Comparison of ENCODE assay signal across 2 cellular contexts in the genomic region with DNA sequence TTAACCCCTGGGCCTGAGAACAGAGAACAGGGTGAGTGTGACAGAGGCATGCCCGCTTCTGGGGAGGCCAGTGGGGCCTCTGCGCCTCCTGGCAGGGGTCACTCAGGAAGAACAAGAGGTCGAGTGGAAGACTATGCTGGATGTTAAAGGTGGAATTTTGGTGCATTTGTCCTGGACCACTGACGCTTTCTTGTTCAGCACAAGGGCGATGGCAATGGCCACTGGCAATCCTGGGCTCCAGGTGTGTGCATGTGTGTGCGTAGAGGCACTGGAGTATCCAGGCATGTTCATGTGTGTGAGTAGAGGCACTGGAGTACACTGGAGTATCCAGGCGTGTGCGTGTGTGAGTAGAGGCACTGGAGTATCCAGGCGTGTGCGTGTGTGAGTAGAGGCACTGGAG.
A peak's percentile ranks its signal among the peaks of the same experiment; 100 is the strongest.
TF ChIP-seq lines count a peak whose summit lies in the region.

No MANE protein-coding gene starts in this region.

TF ChIP-seq in A549, 52 proteins besides CTCF, POLR2A, EP300 and RAD21:
- TF ChIP-seq NR3C1 (IDR thresholded peaks at IDR 0.05) = no peak
TF ChIP-seq in A549: peak in this region for 0.

TF ChIP-seq in HepG2, 621 proteins besides CTCF, POLR2A, EP300 and RAD21:
- TF ChIP-seq REST (IDR thresholded peaks at IDR 0.05; ENCODE audit: borderline replicate concordance in 1 of 2, low read depth in 1 of 2, low read length in 2 of 2) = no peak
- TF ChIP-seq KDM3A (CRISPR knock-in tag; IDR thresholded peaks at IDR 0.05; ENCODE audit: low read depth) = no peak
- no peak for TF ChIP-seq ARHGAP35 (CRISPR knock-in tag; IDR thresholded peaks at IDR 0.05; ENCODE audit: borderline replicate concordance)
- no peak for TF ChIP-seq NFKBIZ (CRISPR knock-in tag; IDR thresholded peaks at IDR 0.05)
- no peak for TF ChIP-seq SOX6 (IDR thresholded peaks at IDR 0.05)
- TF ChIP-seq SOX6 (CRISPR knock-in tag; IDR thresholded peaks at IDR 0.05) = no peak
- no peak for TF ChIP-seq ZBTB33 (CRISPR knock-in tag; IDR thresholded peaks at IDR 0.05)
- no peak for TF ChIP-seq ESRRA (CRISPR knock-in tag; IDR thresholded peaks at IDR 0.05; ENCODE audit: low read depth)
- TF ChIP-seq ETV5 (CRISPR knock-in tag; IDR thresholded peaks at IDR 0.05; ENCODE audit: borderline replicate concordance) = no peak
- TF ChIP-seq PLRG1 (conservative IDR thresholded peaks at IDR 0.05) = no peak
- no peak for TF ChIP-seq PTBP1 (IDR thresholded peaks at IDR 0.05; ENCODE audit: low read depth, low read length, poor library complexity, severe bottlenecking)
- no peak for TF ChIP-seq TRIM24 (CRISPR knock-in tag; IDR thresholded peaks at IDR 0.05)
- TF ChIP-seq ZNF33A (CRISPR knock-in tag; IDR thresholded peaks at IDR 0.05; ENCODE audit: borderline replicate concordance) = no peak
- 0 out of 2 replicates have a peak, but pooled peaks have one; percentile 51 for TF ChIP-seq ZNF780A (CRISPR knock-in tag; IDR thresholded peaks at IDR 0.05)
- TF ChIP-seq JUNB (CRISPR knock-in tag; IDR thresholded peaks at IDR 0.05; ENCODE audit: borderline replicate concordance) = peak; percentile 29; the same call in 1 of the 2 replicates
- TF ChIP-seq HOXA7 (CRISPR knock-in tag; IDR thresholded peaks at IDR 0.05) = 0 out of 2 replicates have a peak, but pooled peaks have one; percentile 45
- TF ChIP-seq, protein P1, sequence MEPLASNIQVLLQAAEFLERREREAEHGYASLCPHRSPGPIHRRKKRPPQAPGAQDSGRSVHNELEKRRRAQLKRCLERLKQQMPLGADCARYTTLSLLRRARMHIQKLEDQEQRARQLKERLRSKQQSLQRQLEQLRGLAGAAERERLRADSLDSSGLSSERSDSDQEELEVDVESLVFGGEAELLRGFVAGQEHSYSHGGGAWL (CRISPR knock-in tag; IDR thresholded peaks at IDR 0.05) = no peak
